16 cellular contexts compared by ENCODE assay signal in genomic region chr3:10933021-10933420, GRCh38. TPM values are rescaled to one million over a fixed set of nuclear protein-coding genes. Genes with fewer than 3 reads are reported as not detected.
"Had no signal": no experiment of that assay in that cellular context is flagged by ENCODE, and none has a peak within 500 bp of the region (broad histone marks: within the 10 kb centered on the region; RNA-seq: fewer than 3 reads in every experiment).

No MANE protein-coding gene starts in this region.

- H3K36me3 ChIP-seq: colonic mucosa, heart right ventricle, suprapubic skin, transverse colon, vagina had no signal

- H3K4me1 ChIP-seq: colonic mucosa, transverse colon had no signal

- ATAC-seq: natural killer cell; stimulated activated naive CD8-positive, alpha-beta T cell treated with anti-CD3 and anti-CD28 coated beads, Interleukin-15, amount 100 ng/mL, for 72 hours had no signal

- DNase-seq: activated CD4-positive, alpha-beta T cell treated with anti-CD3 and anti-CD28 coated beads, Interleukin-2, amount 50 U/mL, for 48 hours; activated naive CD4-positive, alpha-beta T cell; amygdala; colonic mucosa; erythroblast; heart right ventricle; natural killer cell; retina; stimulated activated CD4-positive, alpha-beta T cell treated with anti-CD3 and anti-CD28 coated beads, Interleukin-15, amount 100 ng/mL, for 24 hours; stimulated activated CD4-positive, alpha-beta T cell treated with anti-CD3 and anti-CD28 coated beads, Interleukin-2, amount 100 ng/mL, for 48 hours; stimulated activated naive CD8-positive, alpha-beta T cell treated with anti-CD3 and anti-CD28 coated beads, Interleukin-15, amount 100 ng/mL, for 72 hours; transverse colon had no signal

- H3K27me3 ChIP-seq: colonic mucosa, suprapubic skin, transverse colon, vagina had no signal

- H3K27ac ChIP-seq: colonic mucosa, heart right ventricle, transverse colon, vagina had no signal

- H3K4me3 ChIP-seq: colonic mucosa, heart right ventricle, suprapubic skin, transverse colon, vagina had no signal

RNA-seq across cellular contexts. Expression of gene SLC6A1, which starts 59.5 kb away (rescaled TPM):
- total RNA-seq: activated naive CD8-positive, alpha-beta T cell treated with anti-CD3 and anti-CD28 coated beads, Interleukin-2, amount 10 ng/mL, durations not matched to agents 7 days and 5 days; activated T-helper 1 cell treated with anti-CD3 and anti-CD28 coated beads, Interleukin-12 subunit alpha, Interleukin-12 subunit beta, Interleukin-2, Interleukin-4 antibody, amounts not matched to agents 30 ng/mL and 10 ng/mL and 1 ng/mL, durations not matched to agents 14 hours and 24 hours and 36 hours; natural killer cell had no signal
